Comparison of ENCODE assay signal across 8 cellular contexts in the genomic region with DNA sequence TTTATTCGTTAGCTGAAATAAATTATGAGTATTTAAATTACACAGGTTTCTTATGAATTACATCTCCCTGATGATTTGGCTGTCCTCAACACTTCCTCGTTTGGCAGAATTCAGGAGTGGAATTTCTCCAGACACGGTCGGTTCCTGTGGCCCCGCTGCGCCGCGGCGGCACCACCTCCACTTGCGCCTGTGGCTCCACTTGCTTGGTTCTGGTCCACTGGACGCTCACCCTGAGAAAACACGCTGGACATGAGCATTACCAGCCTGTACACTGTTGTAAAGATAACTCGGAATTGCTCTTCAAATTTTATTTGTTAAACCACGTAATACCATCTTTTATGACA.
DNase-seq lines count a peak whose midpoint lies in the region; ATAC-seq and TF ChIP-seq lines count a peak whose summit lies in the region.

No MANE protein-coding gene starts in this region.

- peak overlapping the region; percentile 97 for H3K4me3 Mint-ChIP-seq in T-helper 1 cell treated with Interleukin-12 subunit alpha and Interleukin-12 subunit beta and Interleukin-4 antibody, amounts not matched to agents 30 μg/mL and 1 μg/mL, for 36 hours
- H3K4me3 Mint-ChIP-seq in activated T-helper 1 cell treated with anti-CD3 and anti-CD28 coated beads, Interleukin-12 subunit alpha, Interleukin-12 subunit beta, Interleukin-2, Interleukin-4 antibody, amounts not matched to agents 30 ng/mL and 10 ng/mL and 1 ng/mL, durations not matched to agents 14 hours and 24 hours and 36 hours = peak overlapping the region; percentile 99

- H3K27ac Mint-ChIP-seq in T-helper 1 cell treated with Interleukin-12 subunit alpha and Interleukin-12 subunit beta and Interleukin-4 antibody, amounts not matched to agents 30 μg/mL and 1 μg/mL, for 36 hours = peak overlapping the region; percentile 96
- H3K27ac Mint-ChIP-seq in activated T-helper 1 cell treated with anti-CD3 and anti-CD28 coated beads, Interleukin-12 subunit alpha, Interleukin-12 subunit beta, Interleukin-2, Interleukin-4 antibody, amounts not matched to agents 30 ng/mL and 10 ng/mL and 1 ng/mL, durations not matched to agents 14 hours and 24 hours and 36 hours = peak overlapping the region; percentile 98

- no peak for TF ChIP-seq CTCF in stomach (IDR thresholded peaks at IDR 0.05)
- no peak for TF ChIP-seq CTCF in lower leg skin (IDR thresholded peaks at IDR 0.05)

- DNase-seq in T-helper 1 cell (no peak), stomach (no peak), lower leg skin (ENCODE audit: low spot score in 2 of 2) (no peak), NCI-H345 (lab: John Stamatoyannopoulos, UW) (no peak)
- DNase-seq in activated T-helper 1 cell treated with anti-CD3 and anti-CD28 coated beads, Interleukin-12 subunit alpha, Interleukin-12 subunit beta, Interleukin-2, Interleukin-4 antibody, amounts not matched to agents 30 ng/mL and 10 ng/mL and 1 ng/mL, durations not matched to agents 14 hours and 24 hours and 36 hours (ENCODE audit: low spot score) = no peak

- TF ChIP-seq EP300 in stomach (IDR thresholded peaks at IDR 0.05) = no peak

- WGBS in stomach, 5 donors = 3 to 7% (median 5%) methylated on average over 14 of the region's 14 CpGs
- 4 to 6% methylated on average over 14 of the region's 14 CpGs for WGBS in lower leg skin, 2 donors

- H3K9me3 ChIP-seq in iPS-15b (ENCODE audit: control insufficient read depth, insufficient read depth, low read length) = no peaks in the 10 kb centered on the region
- H3K9me3 ChIP-seq in stomach = peaks cover 0 to 3% (median 0%) of the 10 kb centered on the region in 4 donors

- intact Hi-C loops in activated T-helper 1 cell treated with anti-CD3 and anti-CD28 coated beads, Interleukin-12 subunit alpha, Interleukin-12 subunit beta, Interleukin-2, Interleukin-4 antibody, amounts not matched to agents 30 ng/mL and 10 ng/mL and 1 ng/mL, durations not matched to agents 14 hours and 24 hours and 36 hours (cut with micrococcal nuclease) = loop anchor here (5.0 to 10.0 kb wide), 3 partner anchors 202 to 809 kb away; a partner anchor contains a TSS
- intact Hi-C loops in stomach (cut with DNase I; ENCODE audit: low total_unique reads) = no loop called here
- intact Hi-C loops in lower leg skin (cut with DNase I; ENCODE audit: low total_unique reads) = no loop called here

- no peaks in the 10 kb centered on the region for H3K4me1 ChIP-seq in iPS-15b (ENCODE audit: control insufficient read depth, insufficient read depth, low read length)
- H3K4me1 ChIP-seq in stomach = peaks cover 9 to 31% (median 23%) of the 10 kb centered on the region in 4 donors

- H3K9me3 Mint-ChIP-seq in T-helper 1 cell treated with Interleukin-12 subunit alpha and Interleukin-12 subunit beta and Interleukin-4 antibody, amounts not matched to agents 30 μg/mL and 1 μg/mL, for 36 hours = peaks cover under 1% of the 10 kb centered on the region
- H3K9me3 Mint-ChIP-seq in activated T-helper 1 cell treated with anti-CD3 and anti-CD28 coated beads, Interleukin-12 subunit alpha, Interleukin-12 subunit beta, Interleukin-2, Interleukin-4 antibody, amounts not matched to agents 30 ng/mL and 10 ng/mL and 1 ng/mL, durations not matched to agents 14 hours and 24 hours and 36 hours = peaks cover 15% of the 10 kb centered on the region

- peak overlapping the region in 3 of 5 donors; percentile 70 to 84 (median 79) for H3K27ac ChIP-seq in stomach

- no peaks in the 10 kb centered on the region for H3K27me3 Mint-ChIP-seq in T-helper 1 cell treated with Interleukin-12 subunit alpha and Interleukin-12 subunit beta and Interleukin-4 antibody, amounts not matched to agents 30 μg/mL and 1 μg/mL, for 36 hours (ENCODE audit: low read depth)
- no peaks in the 10 kb centered on the region for H3K27me3 Mint-ChIP-seq in activated T-helper 1 cell treated with anti-CD3 and anti-CD28 coated beads, Interleukin-12 subunit alpha, Interleukin-12 subunit beta, Interleukin-2, Interleukin-4 antibody, amounts not matched to agents 30 ng/mL and 10 ng/mL and 1 ng/mL, durations not matched to agents 14 hours and 24 hours and 36 hours (ENCODE audit: insufficient read depth)

- peak overlapping the region; percentile 60 for H3K9ac ChIP-seq in iPS-15b (ENCODE audit: low read depth, low read length)

- H3K4me1 Mint-ChIP-seq in T-helper 1 cell treated with Interleukin-12 subunit alpha and Interleukin-12 subunit beta and Interleukin-4 antibody, amounts not matched to agents 30 μg/mL and 1 μg/mL, for 36 hours (ENCODE audit: low read depth) = peaks cover 31% of the 10 kb centered on the region
- peaks cover 37% of the 10 kb centered on the region for H3K4me1 Mint-ChIP-seq in activated T-helper 1 cell treated with anti-CD3 and anti-CD28 coated beads, Interleukin-12 subunit alpha, Interleukin-12 subunit beta, Interleukin-2, Interleukin-4 antibody, amounts not matched to agents 30 ng/mL and 10 ng/mL and 1 ng/mL, durations not matched to agents 14 hours and 24 hours and 36 hours (ENCODE audit: low read depth)

- H3K36me3 ChIP-seq in iPS-15b (ENCODE audit: control insufficient read depth, insufficient read depth, low read length) (no peaks in the 10 kb centered on the region), stomach (peaks cover 0 to 19% (median 6%) of the 10 kb centered on the region in 4 donors)

- peak; percentile 28 for ATAC-seq in HG03039 (IDR thresholded peaks at IDR 0.05; ENCODE audit: unreplicated experiment)

- TF ChIP-seq POLR2A in stomach (IDR thresholded peaks at IDR 0.05) (no peak), lower leg skin (IDR thresholded peaks at IDR 0.05) (no peak)

- H3K27me3 ChIP-seq in iPS-15b (ENCODE audit: control insufficient read depth, insufficient read depth, low read length) (peaks cover 5% of the 10 kb centered on the region), stomach (no peaks in the 10 kb centered on the region)

- H3K36me3 Mint-ChIP-seq in T-helper 1 cell treated with Interleukin-12 subunit alpha and Interleukin-12 subunit beta and Interleukin-4 antibody, amounts not matched to agents 30 μg/mL and 1 μg/mL, for 36 hours (ENCODE audit: low read depth) = peaks cover 26% of the 10 kb centered on the region
- H3K36me3 Mint-ChIP-seq in activated T-helper 1 cell treated with anti-CD3 and anti-CD28 coated beads, Interleukin-12 subunit alpha, Interleukin-12 subunit beta, Interleukin-2, Interleukin-4 antibody, amounts not matched to agents 30 ng/mL and 10 ng/mL and 1 ng/mL, durations not matched to agents 14 hours and 24 hours and 36 hours (ENCODE audit: low read depth) = peaks cover 36% of the 10 kb centered on the region

- peak overlapping the region; percentile 84 for H3K4me3 ChIP-seq in iPS-15b (ENCODE audit: low read depth, low read length)
- H3K4me3 ChIP-seq in stomach = peak overlapping the region; percentile 78 to 90 (median 88)
- no peak overlapping the region for H3K4me3 ChIP-seq in lower leg skin (ENCODE audit: low read depth, poor library complexity, severe bottlenecking)
